Comparison of ENCODE assay signal across 19 cellular contexts in genomic region chr12:9392842-9393241, GRCh38.
"Had no signal": no experiment of that assay in that cellular context is flagged by ENCODE, and none has a peak within 500 bp of the region (broad histone marks: within the 10 kb centered on the region; RNA-seq: fewer than 3 reads in every experiment).

No MANE protein-coding gene starts in this region.

- H3K27ac Mint-ChIP-seq: naive B cell, type B pancreatic cell had no signal

- H3K36me3 ChIP-seq: gastrocnemius medialis, heart right ventricle, neutrophil, right atrium auricular region, thyroid gland, uterus had no signal

- H3K9me3 ChIP-seq: gastrocnemius medialis, heart right ventricle, neutrophil, right atrium auricular region, thyroid gland, uterus had no signal

- H3K4me3 ChIP-seq: gastrocnemius medialis, heart right ventricle, right atrium auricular region, thyroid gland, uterus had no signal

- H3K4me1 ChIP-seq: gastrocnemius medialis, right atrium auricular region, thyroid gland, uterus had no signal

- FAIRE-seq: endometrium, islet of Langerhans, small intestine had no signal

- H3K27ac ChIP-seq: gastrocnemius medialis, heart right ventricle, neutrophil, right atrium auricular region, thyroid gland, uterus had no signal

- ATAC-seq: esophagus mucosa, gastrocnemius medialis, heart right ventricle had no signal

- H3K4me3 Mint-ChIP-seq: naive B cell, type B pancreatic cell had no signal

- H3K27me3 Mint-ChIP-seq: naive B cell, type B pancreatic cell had no signal

- H3K27me3 ChIP-seq: gastrocnemius medialis, heart right ventricle, neutrophil, right atrium auricular region, thyroid gland, uterus had no signal

- DNase-seq: effector memory CD4-positive, alpha-beta T cell; gastrocnemius medialis; heart right ventricle; hypothalamus; kidney glomerular epithelial cell; mesendoderm; naive B cell; posterior cingulate gyrus; small intestine; stimulated activated CD4-positive, alpha-beta T cell treated with anti-CD3 and anti-CD28 coated beads, Interleukin-12 subunit alpha, Interleukin-12 subunit beta, amount 100 ng/mL, for 4 hours; stimulated activated naive CD4-positive, alpha-beta T cell treated with Interleukin-2 at 50 U/mL for 16 hours; thyroid gland; uterus had no signal

- H3K9me3 Mint-ChIP-seq: type B pancreatic cell had no signal
